Comparison of ENCODE assay signal across 24 cellular contexts in genomic region chr22:49525366-49525765, GRCh38.
"Had no signal": no experiment of that assay in that cellular context is flagged by ENCODE, and none has a peak within 500 bp of the region (broad histone marks: within the 10 kb centered on the region; RNA-seq: fewer than 3 reads in every experiment).

No MANE protein-coding gene starts in this region.

- DNase-seq: activated CD4-positive, alpha-beta memory T cell treated with anti-CD3 and anti-CD28 coated beads, Interleukin-2, amount 10 ng/mL, durations not matched to agents 7 days and 5 days; activated CD4-positive, alpha-beta T cell treated with anti-CD3 and anti-CD28 coated beads, Interleukin-2, amount 10 ng/mL, durations not matched to agents 7 days and 5 days; activated CD4-positive, CD25-positive, alpha-beta regulatory T cell; activated naive CD4-positive, alpha-beta T cell treated with anti-CD3 and anti-CD28 coated beads, Interleukin-2, amount 50 U/mL, for 16 hours; activated T-cell treated with anti-CD3 and anti-CD28 coated beads for 4 hours; activated T-cell treated with anti-CD3 and anti-CD28 coated beads, Interleukin-2, amount 50 U/mL, for 72 hours; aorta; central memory CD4-positive, alpha-beta T cell; KBM-7; NCI-H1105 treated with DMSO at 0.1 percent for 48 hours; NCI-H1436 treated with DMSO at 0.1 percent for 48 hours; NCI-H187; NCI-H2081; NCI-H510A treated with DMSO at 0.1 percent for 48 hours; NCI-H69; NK-92 treated with Interleukin-12 subunit alpha and Interleukin-12 subunit beta, amount 100 ng/mL, for 24 hours; RPMI8226; T-cell; T-helper 2 cell; T1000 had no signal

- H3K36me3 ChIP-seq: breast epithelium had no signal

- H3K27ac ChIP-seq: breast epithelium, SK-N-MC, VCaP had no signal

- H3K4me1 ChIP-seq: breast epithelium had no signal

- H3K4me3 ChIP-seq: breast epithelium, SK-N-MC had no signal

- ATAC-seq: activated T-cell treated with anti-CD3 and anti-CD28 coated beads, Interleukin-2, amount 50 U/mL, for 72 hours; Panc1; T-cell had no signal
